ENCODE assay signal across 8 cellular contexts in genomic region chr1:148522561-148523204, GRCh38. TPM values are rescaled to one million over a fixed set of nuclear protein-coding genes. Genes with fewer than 3 reads are reported as not detected.
DNase-seq lines count a peak whose midpoint lies in the region; ATAC-seq, FAIRE-seq and TF ChIP-seq lines count a peak whose summit lies in the region.
"Not testable (repeated sequence)": the region's sequence is repeated elsewhere in the genome, so short reads cannot be mapped to it uniquely, and the experiment has no call there.

No MANE protein-coding gene starts in this region.

- not testable (repeated sequence) for H3K27me3 Mint-ChIP-seq in WTC11 (ENCODE audit: low read depth)

- not testable (repeated sequence) for H3K4me1 Mint-ChIP-seq in WTC11

- POLR2A ChIA-PET in WTC11 (lab: Charles Lee) = interaction anchor here (0.6 to 1.4 kb wide), 5 partner anchors 134 to 259 kb away, joined by 3 to 10 read pairs (median 8); no protein-coding TSS in a partner anchor

- ATAC-seq in GM18868 (IDR thresholded peaks at IDR 0.05; ENCODE audit: unreplicated experiment) (peak; percentile 83), HG03060 (IDR thresholded peaks at IDR 0.05; ENCODE audit: low read depth, unreplicated experiment) (peak; percentile 63), WTC11 (peak; percentile 91)

- peak; percentile 99 for DNase-seq in A172 (ENCODE audit: low spot score)
- DNase-seq in NCI-H2227 (lab: John Stamatoyannopoulos, UW; ENCODE audit: unreplicated experiment) = peak; percentile 47
- DNase-seq in WTC11 (ENCODE audit: low spot score) = peak; percentile 79
- DNase-seq in bronchial epithelial cell (ENCODE audit: low read depth) = peak; percentile 94
- DNase-seq in iris pigment epithelial cell (ENCODE audit: low read depth) = peak; percentile 99

- peak overlapping the region in 20 of 21 experiments; percentile 22 to 83 (median 70) for H3K27ac ChIP-seq in skin epidermis

- not testable (repeated sequence) for FAIRE-seq in bronchial epithelial cell (lab: Jason Lieb, UNC)

- not testable (repeated sequence) for H3K36me3 ChIP-seq in bronchial epithelial cell (ENCODE audit: control insufficient read depth, insufficient read depth, low read length)

- H3K4me3 Mint-ChIP-seq in WTC11 = peak overlapping the region; percentile 74

- TF ChIP-seq CTCF in WTC11 (IDR thresholded peaks at IDR 0.05); bronchial epithelial cell (IDR thresholded peaks at IDR 0.05; ENCODE audit: insufficient read depth, low read length, severe bottlenecking): not testable (repeated sequence)

- H3K4me3 ChIP-seq in bronchial epithelial cell (ENCODE audit: low read depth, low read length) (peak overlapping the region; percentile 37), skin epidermis (peak overlapping the region; percentile 21 to 36 (median 25))

- peak overlapping the region; percentile 99 for H3K27ac Mint-ChIP-seq in WTC11

- CTCF ChIA-PET in WTC11 (lab: Charles Lee) = not testable (repeated sequence)

- not testable (repeated sequence) for H3K36me3 Mint-ChIP-seq in WTC11

- H3K9me3 Mint-ChIP-seq in WTC11 = not testable (repeated sequence)

- not testable (repeated sequence) for H3K27me3 ChIP-seq in bronchial epithelial cell (ENCODE audit: control insufficient read depth, insufficient read depth, low read length)

TF ChIP-seq in WTC11, 78 proteins besides CTCF, POLR2A, EP300 and RAD21 (continues in another document):
- peak; percentile 99 for TF ChIP-seq PRRX2 (CRISPR knock-in tag; IDR thresholded peaks at IDR 0.05)
- TF ChIP-seq JUN (CRISPR knock-in tag; IDR thresholded peaks at IDR 0.05) = peak; percentile 98
- TF ChIP-seq, protein P1, sequence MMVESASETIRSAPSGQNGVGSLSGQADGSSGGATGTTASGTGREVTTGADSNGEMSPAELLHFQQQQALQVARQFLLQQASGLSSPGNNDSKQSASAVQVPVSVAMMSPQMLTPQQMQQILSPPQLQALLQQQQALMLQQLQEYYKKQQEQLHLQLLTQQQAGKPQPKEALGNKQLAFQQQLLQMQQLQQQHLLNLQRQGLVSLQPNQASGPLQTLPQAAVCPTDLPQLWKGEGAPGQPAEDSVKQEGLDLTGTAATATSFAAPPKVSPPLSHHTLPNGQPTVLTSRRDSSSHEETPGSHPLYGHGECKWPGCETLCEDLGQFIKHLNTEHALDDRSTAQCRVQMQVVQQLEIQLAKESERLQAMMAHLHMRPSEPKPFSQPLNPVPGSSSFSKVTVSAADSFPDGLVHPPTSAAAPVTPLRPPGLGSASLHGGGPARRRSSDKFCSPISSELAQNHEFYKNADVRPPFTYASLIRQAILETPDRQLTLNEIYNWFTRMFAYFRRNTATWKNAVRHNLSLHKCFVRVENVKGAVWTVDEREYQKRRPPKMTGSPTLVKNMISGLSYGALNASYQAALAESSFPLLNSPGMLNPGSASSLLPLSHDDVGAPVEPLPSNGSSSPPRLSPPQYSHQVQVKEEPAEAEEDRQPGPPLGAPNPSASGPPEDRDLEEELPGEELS (CRISPR knock-in tag; IDR thresholded peaks at IDR 0.05) = peak; percentile 85
- peak; percentile 46; the same call in 1 of the 2 replicates for TF ChIP-seq FOXP1 (CRISPR knock-in tag; IDR thresholded peaks at IDR 0.05; ENCODE audit: borderline replicate concordance)
- peak; percentile 94; the same call in 1 of the 2 replicates for TF ChIP-seq ELF4 (CRISPR knock-in tag; IDR thresholded peaks at IDR 0.05; ENCODE audit: low read depth)
- TF ChIP-seq ZNF263 (CRISPR knock-in tag; IDR thresholded peaks at IDR 0.05; ENCODE audit: low read depth) = 0 out of 2 replicates have a peak, but pooled peaks have one; percentile 65
- peak; percentile 91 for TF ChIP-seq ESRRA (CRISPR knock-in tag; IDR thresholded peaks at IDR 0.05; ENCODE audit: borderline replicate concordance)
- peak; percentile 98 for TF ChIP-seq ETV6 (CRISPR knock-in tag; IDR thresholded peaks at IDR 0.05)
- TF ChIP-seq, protein P2, sequence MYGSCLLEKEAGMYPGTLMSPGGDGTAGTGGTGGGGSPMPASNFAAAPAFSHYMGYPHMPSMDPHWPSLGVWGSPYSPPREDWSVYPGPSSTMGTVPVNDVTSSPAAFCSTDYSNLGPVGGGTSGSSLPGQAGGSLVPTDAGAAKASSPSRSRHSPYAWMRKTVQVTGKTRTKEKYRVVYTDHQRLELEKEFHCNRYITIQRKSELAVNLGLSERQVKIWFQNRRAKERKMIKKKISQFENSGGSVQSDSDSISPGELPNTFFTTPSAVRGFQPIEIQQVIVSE (CRISPR knock-in tag; IDR thresholded peaks at IDR 0.05; ENCODE audit: borderline replicate concordance) = peak; percentile 99
- TF ChIP-seq RORB (CRISPR knock-in tag; IDR thresholded peaks at IDR 0.05) = peak; percentile 98
- TF ChIP-seq ZBTB21 (CRISPR knock-in tag; IDR thresholded peaks at IDR 0.05; ENCODE audit: borderline replicate concordance) = peak; percentile 85; the same call in 1 of the 2 replicates
- peak; percentile 95 for TF ChIP-seq ZNF219 (CRISPR knock-in tag; IDR thresholded peaks at IDR 0.05; ENCODE audit: borderline replicate concordance)
- TF ChIP-seq, protein P3, sequence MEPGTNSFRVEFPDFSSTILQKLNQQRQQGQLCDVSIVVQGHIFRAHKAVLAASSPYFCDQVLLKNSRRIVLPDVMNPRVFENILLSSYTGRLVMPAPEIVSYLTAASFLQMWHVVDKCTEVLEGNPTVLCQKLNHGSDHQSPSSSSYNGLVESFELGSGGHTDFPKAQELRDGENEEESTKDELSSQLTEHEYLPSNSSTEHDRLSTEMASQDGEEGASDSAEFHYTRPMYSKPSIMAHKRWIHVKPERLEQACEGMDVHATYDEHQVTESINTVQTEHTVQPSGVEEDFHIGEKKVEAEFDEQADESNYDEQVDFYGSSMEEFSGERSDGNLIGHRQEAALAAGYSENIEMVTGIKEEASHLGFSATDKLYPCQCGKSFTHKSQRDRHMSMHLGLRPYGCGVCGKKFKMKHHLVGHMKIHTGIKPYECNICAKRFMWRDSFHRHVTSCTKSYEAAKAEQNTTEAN (CRISPR knock-in tag; IDR thresholded peaks at IDR 0.05) = peak; percentile 54; the same call in 1 of the 2 replicates
- peak; percentile 96 for TF ChIP-seq SMAD4 (CRISPR knock-in tag; IDR thresholded peaks at IDR 0.05)
- TF ChIP-seq, protein P4, sequence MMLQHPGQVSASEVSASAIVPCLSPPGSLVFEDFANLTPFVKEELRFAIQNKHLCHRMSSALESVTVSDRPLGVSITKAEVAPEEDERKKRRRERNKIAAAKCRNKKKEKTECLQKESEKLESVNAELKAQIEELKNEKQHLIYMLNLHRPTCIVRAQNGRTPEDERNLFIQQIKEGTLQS (CRISPR knock-in tag; conservative IDR thresholded peaks at IDR 0.05) = peak; percentile 64; the same call in 1 of the 2 replicates
- peak; percentile 75; the same call in 1 of the 2 replicates for TF ChIP-seq E2F5 (CRISPR knock-in tag; IDR thresholded peaks at IDR 0.05)
- TF ChIP-seq ZNF281 (CRISPR knock-in tag; IDR thresholded peaks at IDR 0.05) = peak; percentile 94
- peak; percentile 99 for TF ChIP-seq NFATC4 (CRISPR knock-in tag; IDR thresholded peaks at IDR 0.05)
- TF ChIP-seq HMGA2 (CRISPR knock-in tag; IDR thresholded peaks at IDR 0.05) = peak; percentile 55
- peak; percentile 98 for TF ChIP-seq SMAD3 (CRISPR knock-in tag; IDR thresholded peaks at IDR 0.05; ENCODE audit: borderline replicate concordance)
- TF ChIP-seq NR2C2 (CRISPR knock-in tag; IDR thresholded peaks at IDR 0.05) = peak; percentile 82
- peak; percentile 75; the same call in 1 of the 2 replicates for TF ChIP-seq RELA (CRISPR knock-in tag; IDR thresholded peaks at IDR 0.05; ENCODE audit: borderline replicate concordance)
- TF ChIP-seq ZNF416 (CRISPR knock-in tag; IDR thresholded peaks at IDR 0.05) = peak; percentile 100
- peak; percentile 93 for TF ChIP-seq NFE2L1 (CRISPR knock-in tag; IDR thresholded peaks at IDR 0.05)
- 0 out of 2 replicates have a peak, but pooled peaks have one; percentile 41 for TF ChIP-seq ZNF317 (CRISPR knock-in tag; IDR thresholded peaks at IDR 0.05; ENCODE audit: borderline replicate concordance, low read depth)
- TF ChIP-seq TEAD1 (CRISPR knock-in tag; IDR thresholded peaks at IDR 0.05) = peak; percentile 99

RNA-seq across cellular contexts. Expression of gene PPIAL4G, which starts 39.6 kb away (rescaled TPM):
- not detected in 2 replicates for total RNA-seq in A172 (2014; rRNA removed; shearing (Covaris generic))
- total RNA-seq in WTC11 (2021) (not detected in 3 replicates), bronchial epithelial cell (not detected in 2 replicates)

Comparison
In these comparisons a context has a peak if more than half of its experiments do, and no peak if none do; other contexts are left out.
1. Peak in every context shown above with its lines: DNase-seq, ATAC-seq, H3K4me3 ChIP-seq and H3K27ac ChIP-seq.
2. DNase-seq: peak in every context shown above with its lines; median percentile 99 in A172; 99 in iris pigment epithelial cell; 94 in bronchial epithelial cell; 79 in WTC11; 47 in NCI-H2227.